In the genomic region with DNA sequence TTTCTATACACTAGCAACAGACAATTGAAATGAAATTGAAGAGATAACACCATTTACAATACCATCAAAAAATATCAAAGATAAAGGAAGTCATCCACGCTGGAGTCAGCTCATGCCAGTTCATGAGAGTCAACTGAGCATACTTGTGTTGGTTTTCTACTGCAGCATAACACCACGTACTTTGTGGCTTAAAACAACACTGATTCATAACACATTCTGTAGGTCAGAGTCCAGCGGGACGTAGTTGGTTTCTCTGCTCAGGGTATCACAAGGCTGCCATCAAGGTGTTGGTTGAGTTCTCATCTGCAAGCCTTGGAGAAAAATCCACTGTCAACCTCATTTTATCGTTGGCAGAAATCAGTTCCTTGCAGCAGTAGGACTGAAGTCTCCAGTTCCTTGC, we compare ENCODE assay signal across 9 cellular contexts.
"Had no signal": no experiment of that assay in that cellular context is flagged by ENCODE, and none has a peak within 500 bp of the region (broad histone marks: within the 10 kb centered on the region; RNA-seq: fewer than 3 reads in every experiment).

No MANE protein-coding gene starts in this region.

- FAIRE-seq: H1, H54, HTR-8/SVneo, K562 had no signal

- DNase-seq: GM23248, H9, HCEC 1CT, IMR-90, KG1 had no signal

- H3K4me3 ChIP-seq: GM23248, K562 had no signal

- H3K27ac Mint-ChIP-seq: H9 had no signal

- ATAC-seq: K562 had no signal

- H3K4me3 Mint-ChIP-seq: H9 had no signal

- H3K27ac ChIP-seq: GM23248 had no signal

- H3K9ac ChIP-seq: GM23248 had no signal

- H2AFZ ChIP-seq: GM23248 had no signal
